ENCODE assay signal across 1 cellular context in genomic region chr17:49939318-49939717, GRCh38.
TF ChIP-seq lines count a peak whose summit lies in the region.

No MANE protein-coding gene starts in this region.

TF ChIP-seq in GM12878, 131 proteins besides CTCF, POLR2A, EP300 and RAD21:
- TF ChIP-seq SPI1 (IDR thresholded peaks at IDR 0.05; ENCODE audit: borderline replicate concordance, insufficient read depth, low read depth, low read length) (0 out of 2 replicates have a peak, but pooled peaks have one; percentile 14), TAF1 (IDR thresholded peaks at IDR 0.05; ENCODE audit: borderline replicate concordance, low read depth, low read length) (no peak)
